In genomic region chr6:167861424-167861823, GRCh38 we compare ENCODE assay signal across 19 cellular contexts.
"Had no signal": no experiment of that assay in that cellular context is flagged by ENCODE, and none has a peak within 500 bp of the region (broad histone marks: within the 10 kb centered on the region; RNA-seq: fewer than 3 reads in every experiment).

No MANE protein-coding gene starts in this region.

- H3K27ac Mint-ChIP-seq: activated CD4-positive, alpha-beta memory T cell treated with anti-CD3 and anti-CD28 coated beads, Interleukin-2, amount 10 ng/mL, durations not matched to agents 7 days and 5 days; activated CD4-positive, alpha-beta T cell treated with anti-CD3 and anti-CD28 coated beads, Interleukin-2, amount 10 ng/mL, durations not matched to agents 24 days and 14 days; activated naive CD4-positive, alpha-beta T cell treated with anti-CD3 and anti-CD28 coated beads, Interleukin-2, amount 50 U/mL, for 72 hours; effector memory CD8-positive, alpha-beta T cell; naive thymus-derived CD8-positive, alpha-beta T cell; stimulated activated naive CD8-positive, alpha-beta T cell treated with anti-CD3 and anti-CD28 coated beads, Interleukin-15, amount 100 ng/mL, for 72 hours had no signal

- H3K9me3 ChIP-seq: adrenal gland, ascending aorta, breast epithelium, esophagus muscularis mucosa, lower lobe of right lung, prostate gland, tibial artery had no signal

- ATAC-seq: activated CD4-positive, CD25-positive, alpha-beta regulatory T cell treated with anti-CD3 and anti-CD28 coated beads, Interleukin-2, amount 50 U/mL, for 24 hours; activated naive CD4-positive, alpha-beta T cell treated with anti-CD3 and anti-CD28 coated beads, Interleukin-2, amount 50 U/mL, for 72 hours; effector memory CD8-positive, alpha-beta T cell; left colon; lower lobe of right lung; naive thymus-derived CD8-positive, alpha-beta T cell; stimulated activated naive CD8-positive, alpha-beta T cell treated with anti-CD3 and anti-CD28 coated beads, Interleukin-15, amount 100 ng/mL, for 72 hours had no signal

- H3K27ac ChIP-seq: adrenal gland, ascending aorta, breast epithelium, esophagus muscularis mucosa, lower lobe of right lung, prostate gland, tibial artery had no signal

- H3K36me3 Mint-ChIP-seq: activated naive CD4-positive, alpha-beta T cell treated with anti-CD3 and anti-CD28 coated beads, Interleukin-2, amount 50 U/mL, for 72 hours; naive thymus-derived CD8-positive, alpha-beta T cell had no signal

- H3K27me3 ChIP-seq: adrenal gland, ascending aorta, breast epithelium, esophagus muscularis mucosa, tibial artery had no signal

- H3K4me3 ChIP-seq: adrenal gland, ascending aorta, breast epithelium, esophagus muscularis mucosa, lower lobe of right lung, prostate gland, tibial artery had no signal

- H3K36me3 ChIP-seq: adrenal gland, breast epithelium, prostate gland, tibial artery had no signal

- H3K4me1 ChIP-seq: breast epithelium, prostate gland had no signal

- H3K4me1 Mint-ChIP-seq: naive thymus-derived CD8-positive, alpha-beta T cell had no signal

- H3K4me3 Mint-ChIP-seq: activated CD4-positive, alpha-beta memory T cell treated with anti-CD3 and anti-CD28 coated beads, Interleukin-2, amount 10 ng/mL, durations not matched to agents 7 days and 5 days; activated CD4-positive, alpha-beta T cell treated with anti-CD3 and anti-CD28 coated beads, Interleukin-2, amount 10 ng/mL, durations not matched to agents 24 days and 14 days; central memory CD8-positive, alpha-beta T cell; effector memory CD8-positive, alpha-beta T cell; naive thymus-derived CD8-positive, alpha-beta T cell; stimulated activated naive CD8-positive, alpha-beta T cell treated with anti-CD3 and anti-CD28 coated beads, Interleukin-15, amount 100 ng/mL, for 72 hours had no signal

- H3K9me3 Mint-ChIP-seq: activated CD4-positive, alpha-beta memory T cell treated with anti-CD3 and anti-CD28 coated beads, Interleukin-2, amount 10 ng/mL, durations not matched to agents 7 days and 5 days; activated CD4-positive, alpha-beta T cell treated with anti-CD3 and anti-CD28 coated beads, Interleukin-2, amount 10 ng/mL, durations not matched to agents 24 days and 14 days; central memory CD8-positive, alpha-beta T cell; effector memory CD8-positive, alpha-beta T cell; stimulated activated naive CD8-positive, alpha-beta T cell treated with anti-CD3 and anti-CD28 coated beads, Interleukin-15, amount 100 ng/mL, for 72 hours had no signal

- DNase-seq: activated CD4-positive, alpha-beta memory T cell treated with anti-CD3 and anti-CD28 coated beads, Interleukin-2, amount 10 ng/mL, durations not matched to agents 7 days and 5 days; activated CD4-positive, alpha-beta T cell treated with anti-CD3 and anti-CD28 coated beads, Interleukin-2, amount 10 ng/mL, durations not matched to agents 24 days and 14 days; activated T-cell treated with anti-CD3 and anti-CD28 coated beads for 4 hours; adrenal gland; effector memory CD8-positive, alpha-beta T cell; hippocampal formation; left colon; lower lobe of right lung; naive thymus-derived CD8-positive, alpha-beta T cell; stimulated activated CD4-positive, alpha-beta T cell treated with anti-CD3 and anti-CD28 coated beads, Interleukin-12 subunit alpha, Interleukin-12 subunit beta, amount 100 ng/mL, for 4 hours; stimulated activated naive CD8-positive, alpha-beta T cell treated with anti-CD3 and anti-CD28 coated beads, Interleukin-15, amount 100 ng/mL, for 72 hours; tibial artery had no signal
